18 cellular contexts compared by ENCODE assay signal in genomic region chr1:83883979-83884378, GRCh38.
DNase-seq lines count a peak whose midpoint lies in the region; ATAC-seq, FAIRE-seq and TF ChIP-seq lines count a peak whose summit lies in the region.
"Had no signal": no experiment of that assay in that cellular context is flagged by ENCODE, and none has a peak within 500 bp of the region (broad histone marks: within the 10 kb centered on the region; RNA-seq: fewer than 3 reads in every experiment).

No MANE protein-coding gene starts in this region.

- POLR2A ChIA-PET in PC-3 (lab: Charles Lee; ENCODE audit: unreplicated experiment), result no interaction called here

- H3K36me3 ChIP-seq in PC-3 (ENCODE audit: low read depth, low read length), result no peaks in the 10 kb centered on the region

- no peaks in the 10 kb centered on the region for H3K9me2 ChIP-seq in PC-3 (replicated peaks; ENCODE audit: low read length)
- H3K9me2 ChIP-seq: SK-N-SH had no signal

- no peaks in the 10 kb centered on the region for H4K20me1 ChIP-seq in PC-3 (ENCODE audit: low read length)

- TF ChIP-seq POLR2A in H54 (IDR thresholded peaks at IDR 0.05; ENCODE audit: low read depth, low read length), result no peak

- no TSS peak for BruUV-seq in PC-3 (replicated peaks; lab: Mats Ljungman, UMichigan)

- FAIRE-seq in H54 (lab: Jason Lieb, UNC), result peak; percentile 41
- FAIRE-seq: K562 had no signal

- ATAC-seq in PC-3, result no peak
- no peak for ATAC-seq in GM18907 (IDR thresholded peaks at IDR 0.05; ENCODE audit: unreplicated experiment)
- no peak for ATAC-seq in GM21529 (IDR thresholded peaks at IDR 0.05; ENCODE audit: unreplicated experiment)
- ATAC-seq: HCT116, K562, Panc1, T-cell had no signal

- no peak overlapping the region for H2AFZ ChIP-seq in PC-3 (ENCODE audit: low read length)

- no peak overlapping the region for H3K4me3 ChIP-seq in PC-3 (ENCODE audit: low read length)
- H3K4me3 ChIP-seq: K562 had no signal

- H3K79me2 ChIP-seq in PC-3 (ENCODE audit: low read length), result no peaks in the 10 kb centered on the region

- H3K9me3 ChIP-seq in PC-3 (ENCODE audit: low read length), result no peaks in the 10 kb centered on the region
- H3K9me3 ChIP-seq: SK-N-SH had no signal

- H3K4me2 ChIP-seq in PC-3 (ENCODE audit: low read length), result no peak overlapping the region
- H3K4me2 ChIP-seq: SK-N-SH had no signal

- CTCF ChIA-PET in PC-3 (lab: Charles Lee), result no interaction called here

- H3K27ac ChIP-seq in PC-3 (ENCODE audit: low read length), result no peak overlapping the region

- intact Hi-C loops in PC-3 (cut with micrococcal nuclease), result loop anchor here (2.0 kb wide), 1 partner anchor 17 kb away; no protein-coding TSS in a partner anchor

- DNase-seq in H54 (ENCODE audit: insufficient read length, low spot score) (no peak), PC-3 (peak; percentile 25), glomerular visceral epithelial cell (ENCODE audit: extremely low spot score) (peak; percentile 7), renal cortical epithelial cell (ENCODE audit: low read depth) (peak; percentile 86), foreskin melanocyte (no peak)
- DNase-seq: CD4-positive, CD25-positive, alpha-beta regulatory T cell; DND-41; NCI-H1436; NCI-H2029 treated with DMSO at 0.1 percent for 48 hours; NCI-H510A treated with DMSO at 0.1 percent for 48 hours; SHP77; SK-N-SH; T-cell had no signal

- H3K4me1 ChIP-seq in PC-3 (ENCODE audit: insufficient read depth, low read length), result peaks cover 8% of the 10 kb centered on the region

- no peaks in the 10 kb centered on the region for H3K27me3 ChIP-seq in PC-3 (ENCODE audit: low read length)

- no peak overlapping the region for H3K9ac ChIP-seq in PC-3 (ENCODE audit: low read length)
- H3K9ac ChIP-seq: SK-N-SH had no signal

- H3F3A ChIP-seq in PC-3 (ENCODE audit: low read length, unreplicated experiment), result no peaks in the 10 kb centered on the region

- TF ChIP-seq CTCF in PC-3 (conservative IDR thresholded peaks at IDR 0.05; ENCODE audit: low read depth, low read length), result no peak

Comparison
In these comparisons a context has a peak if more than half of its experiments do, and no peak if none do; other contexts are left out.
1. DNase-seq: peak in PC-3 (single experiment), glomerular visceral epithelial cell (single experiment) and renal cortical epithelial cell (single experiment); none in H54 (single experiment) and foreskin melanocyte (single experiment).